In the genomic region with DNA sequence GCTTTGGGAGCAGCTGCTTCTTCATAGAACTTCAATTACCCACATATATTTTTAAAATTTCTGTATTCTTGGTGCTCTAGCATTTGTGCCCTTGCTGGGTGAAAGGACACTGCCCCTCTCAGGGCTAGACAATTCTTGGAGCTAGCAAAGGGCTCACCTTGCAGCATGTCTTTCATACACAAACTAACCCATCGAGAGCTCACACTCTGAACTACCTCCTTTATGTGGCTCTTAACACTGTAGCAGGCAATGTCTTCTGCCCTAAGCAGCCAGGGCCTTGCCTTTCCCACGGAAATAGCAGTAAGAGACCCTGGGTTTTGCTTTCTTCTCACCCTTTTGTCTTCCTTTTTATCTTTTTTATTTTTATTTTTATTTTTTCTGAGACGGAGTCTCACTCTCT, we compare ENCODE assay signal across 1 cellular context.
TF ChIP-seq lines count a peak whose summit lies in the region.

No MANE protein-coding gene starts in this region.

TF ChIP-seq in GM23338, 12 proteins besides CTCF, POLR2A, EP300 and RAD21 (continued from another document):
- TF ChIP-seq, protein P1, sequence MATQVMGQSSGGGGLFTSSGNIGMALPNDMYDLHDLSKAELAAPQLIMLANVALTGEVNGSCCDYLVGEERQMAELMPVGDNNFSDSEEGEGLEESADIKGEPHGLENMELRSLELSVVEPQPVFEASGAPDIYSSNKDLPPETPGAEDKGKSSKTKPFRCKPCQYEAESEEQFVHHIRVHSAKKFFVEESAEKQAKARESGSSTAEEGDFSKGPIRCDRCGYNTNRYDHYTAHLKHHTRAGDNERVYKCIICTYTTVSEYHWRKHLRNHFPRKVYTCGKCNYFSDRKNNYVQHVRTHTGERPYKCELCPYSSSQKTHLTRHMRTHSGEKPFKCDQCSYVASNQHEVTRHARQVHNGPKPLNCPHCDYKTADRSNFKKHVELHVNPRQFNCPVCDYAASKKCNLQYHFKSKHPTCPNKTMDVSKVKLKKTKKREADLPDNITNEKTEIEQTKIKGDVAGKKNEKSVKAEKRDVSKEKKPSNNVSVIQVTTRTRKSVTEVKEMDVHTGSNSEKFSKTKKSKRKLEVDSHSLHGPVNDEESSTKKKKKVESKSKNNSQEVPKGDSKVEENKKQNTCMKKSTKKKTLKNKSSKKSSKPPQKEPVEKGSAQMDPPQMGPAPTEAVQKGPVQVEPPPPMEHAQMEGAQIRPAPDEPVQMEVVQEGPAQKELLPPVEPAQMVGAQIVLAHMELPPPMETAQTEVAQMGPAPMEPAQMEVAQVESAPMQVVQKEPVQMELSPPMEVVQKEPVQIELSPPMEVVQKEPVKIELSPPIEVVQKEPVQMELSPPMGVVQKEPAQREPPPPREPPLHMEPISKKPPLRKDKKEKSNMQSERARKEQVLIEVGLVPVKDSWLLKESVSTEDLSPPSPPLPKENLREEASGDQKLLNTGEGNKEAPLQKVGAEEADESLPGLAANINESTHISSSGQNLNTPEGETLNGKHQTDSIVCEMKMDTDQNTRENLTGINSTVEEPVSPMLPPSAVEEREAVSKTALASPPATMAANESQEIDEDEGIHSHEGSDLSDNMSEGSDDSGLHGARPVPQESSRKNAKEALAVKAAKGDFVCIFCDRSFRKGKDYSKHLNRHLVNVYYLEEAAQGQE (IDR thresholded peaks at IDR 0.05; ENCODE audit: unreplicated experiment) = no peak
- TF ChIP-seq NANOG (IDR thresholded peaks at IDR 0.05; ENCODE audit: borderline replicate concordance) (no peak), EZH2phosphoT487 (IDR thresholded peaks at IDR 0.05; ENCODE audit: unreplicated experiment) (no peak), ZNF331 (CRISPR knock-in tag; IDR thresholded peaks at IDR 0.05; ENCODE audit: low read depth) (no peak), JUNB (IDR thresholded peaks at IDR 0.05; ENCODE audit: unreplicated experiment) (no peak), CREB1 (CRISPR knock-in tag; IDR thresholded peaks at IDR 0.05; ENCODE audit: low read depth) (no peak), STAT1 (IDR thresholded peaks at IDR 0.05; ENCODE audit: unreplicated experiment) (no peak)
- TF ChIP-seq, protein P2, sequence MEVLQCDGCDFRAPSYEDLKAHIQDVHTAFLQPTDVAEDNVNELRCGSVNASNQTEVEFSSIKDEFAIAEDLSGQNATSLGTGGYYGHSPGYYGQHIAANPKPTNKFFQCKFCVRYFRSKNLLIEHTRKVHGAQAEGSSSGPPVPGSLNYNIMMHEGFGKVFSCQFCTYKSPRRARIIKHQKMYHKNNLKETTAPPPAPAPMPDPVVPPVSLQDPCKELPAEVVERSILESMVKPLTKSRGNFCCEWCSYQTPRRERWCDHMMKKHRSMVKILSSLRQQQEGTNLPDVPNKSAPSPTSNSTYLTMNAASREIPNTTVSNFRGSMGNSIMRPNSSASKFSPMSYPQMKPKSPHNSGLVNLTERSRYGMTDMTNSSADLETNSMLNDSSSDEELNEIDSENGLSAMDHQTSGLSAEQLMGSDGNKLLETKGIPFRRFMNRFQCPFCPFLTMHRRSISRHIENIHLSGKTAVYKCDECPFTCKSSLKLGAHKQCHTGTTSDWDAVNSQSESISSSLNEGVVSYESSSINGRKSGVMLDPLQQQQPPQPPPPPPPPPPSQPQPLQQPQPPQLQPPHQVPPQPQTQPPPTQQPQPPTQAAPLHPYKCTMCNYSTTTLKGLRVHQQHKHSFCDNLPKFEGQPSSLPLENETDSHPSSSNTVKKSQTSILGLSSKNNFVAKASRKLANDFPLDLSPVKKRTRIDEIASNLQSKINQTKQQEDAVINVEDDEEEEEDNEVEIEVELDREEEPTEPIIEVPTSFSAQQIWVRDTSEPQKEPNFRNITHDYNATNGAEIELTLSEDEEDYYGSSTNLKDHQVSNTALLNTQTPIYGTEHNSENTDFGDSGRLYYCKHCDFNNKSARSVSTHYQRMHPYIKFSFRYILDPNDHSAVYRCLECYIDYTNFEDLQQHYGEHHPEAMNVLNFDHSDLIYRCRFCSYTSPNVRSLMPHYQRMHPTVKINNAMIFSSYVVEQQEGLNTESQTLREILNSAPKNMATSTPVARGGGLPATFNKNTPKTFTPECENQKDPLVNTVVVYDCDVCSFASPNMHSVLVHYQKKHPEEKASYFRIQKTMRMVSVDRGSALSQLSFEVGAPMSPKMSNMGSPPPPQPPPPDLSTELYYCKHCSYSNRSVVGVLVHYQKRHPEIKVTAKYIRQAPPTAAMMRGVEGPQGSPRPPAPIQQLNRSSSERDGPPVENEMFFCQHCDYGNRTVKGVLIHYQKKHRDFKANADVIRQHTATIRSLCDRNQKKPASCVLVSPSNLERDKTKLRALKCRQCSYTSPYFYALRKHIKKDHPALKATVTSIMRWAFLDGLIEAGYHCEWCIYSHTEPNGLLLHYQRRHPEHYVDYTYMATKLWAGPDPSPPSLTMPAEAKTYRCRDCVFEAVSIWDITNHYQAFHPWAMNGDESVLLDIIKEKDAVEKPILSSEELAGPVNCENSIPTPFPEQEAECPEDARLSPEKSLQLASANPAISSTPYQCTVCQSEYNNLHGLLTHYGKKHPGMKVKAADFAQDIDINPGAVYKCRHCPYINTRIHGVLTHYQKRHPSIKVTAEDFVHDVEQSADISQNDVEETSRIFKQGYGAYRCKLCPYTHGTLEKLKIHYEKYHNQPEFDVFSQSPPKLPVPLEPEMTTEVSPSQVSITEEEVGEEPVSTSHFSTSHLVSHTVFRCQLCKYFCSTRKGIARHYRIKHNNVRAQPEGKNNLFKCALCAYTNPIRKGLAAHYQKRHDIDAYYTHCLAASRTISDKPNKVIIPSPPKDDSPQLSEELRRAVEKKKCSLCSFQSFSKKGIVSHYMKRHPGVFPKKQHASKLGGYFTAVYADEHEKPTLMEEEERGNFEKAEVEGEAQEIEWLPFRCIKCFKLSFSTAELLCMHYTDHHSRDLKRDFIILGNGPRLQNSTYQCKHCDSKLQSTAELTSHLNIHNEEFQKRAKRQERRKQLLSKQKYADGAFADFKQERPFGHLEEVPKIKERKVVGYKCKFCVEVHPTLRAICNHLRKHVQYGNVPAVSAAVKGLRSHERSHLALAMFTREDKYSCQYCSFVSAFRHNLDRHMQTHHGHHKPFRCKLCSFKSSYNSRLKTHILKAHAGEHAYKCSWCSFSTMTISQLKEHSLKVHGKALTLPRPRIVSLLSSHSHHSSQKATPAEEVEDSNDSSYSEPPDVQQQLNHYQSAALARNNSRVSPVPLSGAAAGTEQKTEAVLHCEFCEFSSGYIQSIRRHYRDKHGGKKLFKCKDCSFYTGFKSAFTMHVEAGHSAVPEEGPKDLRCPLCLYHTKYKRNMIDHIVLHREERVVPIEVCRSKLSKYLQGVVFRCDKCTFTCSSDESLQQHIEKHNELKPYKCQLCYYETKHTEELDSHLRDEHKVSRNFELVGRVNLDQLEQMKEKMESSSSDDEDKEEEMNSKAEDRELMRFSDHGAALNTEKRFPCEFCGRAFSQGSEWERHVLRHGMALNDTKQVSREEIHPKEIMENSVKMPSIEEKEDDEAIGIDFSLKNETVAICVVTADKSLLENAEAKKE (CRISPR knock-in tag; IDR thresholded peaks at IDR 0.05) = no peak
TF ChIP-seq in GM23338: peak in this region for 0.
